ENCODE assay signal across 16 cellular contexts in genomic region chr1:32683397-32683796, GRCh38. TPM values are rescaled to one million over a fixed set of nuclear protein-coding genes. Genes with fewer than 3 reads are reported as not detected.
DNase-seq lines count a peak whose midpoint lies in the region; ATAC-seq and TF ChIP-seq lines count a peak whose summit lies in the region.
"Had no signal": no experiment of that assay in that cellular context is flagged by ENCODE, and none has a peak within 500 bp of the region (broad histone marks: within the 10 kb centered on the region; RNA-seq: fewer than 3 reads in every experiment).

No MANE protein-coding gene starts in this region.

- intact Hi-C loops in lower lobe of right lung (cut with DNase I): no loop called here

- H3K36me3 ChIP-seq in GM23338 (ENCODE audit: insufficient read depth) (peaks cover 69% of the 10 kb centered on the region), lower lobe of right lung (peaks cover 85% of the 10 kb centered on the region), suprapubic skin (peaks cover 56% of the 10 kb centered on the region)

- no peaks in the 10 kb centered on the region for H3K4me1 Mint-ChIP-seq in GM23338
- H3K4me1 Mint-ChIP-seq in activated naive CD8-positive, alpha-beta T cell treated with anti-CD3 and anti-CD28 coated beads for 36 hours: peaks cover 16% of the 10 kb centered on the region

- no peak for TF ChIP-seq EP300 in suprapubic skin (IDR thresholded peaks at IDR 0.05)

- no peaks in the 10 kb centered on the region for H3K79me2 ChIP-seq in GM23338 (replicated peaks; ENCODE audit: insufficient read depth)

- no peak for TF ChIP-seq CTCF in GM23338 (conservative IDR thresholded peaks at IDR 0.05; ENCODE audit: low read depth in 2 of 2)
- TF ChIP-seq CTCF in lower lobe of right lung (IDR thresholded peaks at IDR 0.05): no peak
- TF ChIP-seq CTCF in suprapubic skin (IDR thresholded peaks at IDR 0.05): no peak
- no peak for TF ChIP-seq CTCF in GM13977 (IDR thresholded peaks at IDR 0.05; ENCODE audit: extremely low read depth, insufficient read depth, missing control alignments)

- H3K4me3 ChIP-seq in GM23338 (no peak overlapping the region), lower lobe of right lung (no peak overlapping the region), suprapubic skin (no peak overlapping the region)
- H3K4me3 ChIP-seq: MG63 had no signal

- H3K4me2 ChIP-seq in GM23338: no peak overlapping the region

- no peak for ATAC-seq in GM23338
- ATAC-seq in lower lobe of right lung: no peak
- no peak for ATAC-seq in GM18909 (IDR thresholded peaks at IDR 0.05; ENCODE audit: poor library complexity, unreplicated experiment)

- no peak overlapping the region for H2AFZ ChIP-seq in GM23338

- H3K4me1 ChIP-seq in GM23338 (ENCODE audit: insufficient read depth) (no peaks in the 10 kb centered on the region), lower lobe of right lung (peaks cover 44% of the 10 kb centered on the region), suprapubic skin (peaks cover 20% of the 10 kb centered on the region)

- in situ Hi-C loops in GM13977 (cut with MboI; ENCODE audit: low pct_unique_long_range_greater_than_20kb, low sequenced_read_pairs, unreplicated experiment): no loop called here

- H3K27ac Mint-ChIP-seq in GM23338: no peak overlapping the region
- peak overlapping the region; percentile 81 for H3K27ac Mint-ChIP-seq in activated naive CD8-positive, alpha-beta T cell treated with anti-CD3 and anti-CD28 coated beads for 36 hours

- no peaks in the 10 kb centered on the region for H3K9me2 ChIP-seq in GM23338 (ENCODE audit: insufficient read depth)

- H3K27me3 ChIP-seq in GM23338 (ENCODE audit: insufficient read depth) (no peaks in the 10 kb centered on the region), lower lobe of right lung (ENCODE audit: low read depth) (no peaks in the 10 kb centered on the region), suprapubic skin (no peaks in the 10 kb centered on the region)
- H3K27me3 ChIP-seq: MG63 had no signal

- H3F3A ChIP-seq in GM23338 (replicated peaks; ENCODE audit: low read depth): peaks cover 42% of the 10 kb centered on the region; the same call in 1 of the 2 replicates

- H3K27me3 Mint-ChIP-seq in GM23338 (ENCODE audit: insufficient read depth, low read depth, poor library complexity): peaks cover 4% of the 10 kb centered on the region
- H3K27me3 Mint-ChIP-seq in activated naive CD8-positive, alpha-beta T cell treated with anti-CD3 and anti-CD28 coated beads for 36 hours: no peaks in the 10 kb centered on the region
- H3K27me3 Mint-ChIP-seq: CD4-positive, alpha-beta memory T cell had no signal

- H3K9me3 ChIP-seq in lower lobe of right lung (no peaks in the 10 kb centered on the region), suprapubic skin (no peaks in the 10 kb centered on the region)
- H3K9me3 ChIP-seq: MG63 had no signal

- DNase-seq in GM23338 (ENCODE audit: low spot score) (no peak), lower lobe of right lung (no peak), suprapubic skin (ENCODE audit: low spot score in 2 of 2) (peak in 1 of 2 donors; percentile 1), cerebellum (ENCODE audit: low spot score) (no peak), GM13977 (ENCODE audit: low spot score) (no peak)
- no peak for DNase-seq in activated naive CD8-positive, alpha-beta T cell treated with anti-CD3 and anti-CD28 coated beads for 36 hours
- DNase-seq: activated CD4-positive, CD25-positive, alpha-beta regulatory T cell; CD4-positive, alpha-beta memory T cell; cortex of kidney; GDM1; MG63; NCI-H1436; NCI-H524; T-helper 9 cell had no signal

- no peaks in the 10 kb centered on the region for H3K9me3 Mint-ChIP-seq in GM23338
- H3K9me3 Mint-ChIP-seq in activated naive CD8-positive, alpha-beta T cell treated with anti-CD3 and anti-CD28 coated beads for 36 hours: no peaks in the 10 kb centered on the region

- peaks cover 66% of the 10 kb centered on the region; the same call in 2 of the 3 replicates for H3K36me3 Mint-ChIP-seq in GM23338 (ENCODE audit: low read depth)
- peaks cover 34% of the 10 kb centered on the region for H3K36me3 Mint-ChIP-seq in activated naive CD8-positive, alpha-beta T cell treated with anti-CD3 and anti-CD28 coated beads for 36 hours

- H3K4me3 Mint-ChIP-seq in GM23338: no peak overlapping the region
- H3K4me3 Mint-ChIP-seq in activated naive CD8-positive, alpha-beta T cell treated with anti-CD3 and anti-CD28 coated beads for 36 hours: no peak overlapping the region
- H3K4me3 Mint-ChIP-seq: CD4-positive, alpha-beta memory T cell had no signal

- peaks cover 11% of the 10 kb centered on the region for H4K20me1 ChIP-seq in GM23338 (replicated peaks; ENCODE audit: insufficient read depth)

- H3K27ac ChIP-seq in GM23338 (ENCODE audit: low read depth) (peak overlapping the region; percentile 33), lower lobe of right lung (peak overlapping the region; percentile 51), suprapubic skin (peak overlapping the region; percentile 33)
- H3K27ac ChIP-seq: HL-60 had no signal

- 72% methylated on average over 3 of the region's 3 CpGs for WGBS in suprapubic skin

- no peak for TF ChIP-seq POLR2A in suprapubic skin (IDR thresholded peaks at IDR 0.05)

RNA-seq across cellular contexts. Expression of gene SYNC, which starts 19.2 kb away (rescaled TPM):
- total RNA-seq in GM23338 (2014; rRNA removed; shearing (Covaris generic)): not detected in 2 replicates
- polyA plus RNA-seq in GM23338 (2016; fragmentation: Nextera tagmentation; extraction: Ambion mirVana): 0.31 TPM in 1 of 2 replicates, not detected in the other
- not detected for total RNA-seq in activated naive CD8-positive, alpha-beta T cell treated with anti-CD3 and anti-CD28 coated beads for 36 hours
- total RNA-seq in lower lobe of right lung (14.5 TPM), suprapubic skin (10 to 100 TPM in 1 of 4 donors, 1 to 10 TPM in 3; 7.4 to 11.4 (median 8.3) TPM), cerebellum (2.4 TPM)
- total RNA-seq: CD4-positive, alpha-beta memory T cell had no signal
- polyA plus RNA-seq: CD4-positive, alpha-beta memory T cell had no signal

RNA-seq across cellular contexts. Expression of gene RBBP4, which starts 32.4 kb away (rescaled TPM):
- 276 and 312 TPM in 2 replicates for total RNA-seq in GM23338 (2014; rRNA removed; shearing (Covaris generic))
- polyA plus RNA-seq in GM23338 (2016; fragmentation: Nextera tagmentation; extraction: Ambion mirVana): 246 and 262 TPM in 2 replicates
- total RNA-seq in activated naive CD8-positive, alpha-beta T cell treated with anti-CD3 and anti-CD28 coated beads for 36 hours: 100 to 1,000 TPM; 313 to 317 TPM
- 155 TPM for total RNA-seq in lower lobe of right lung
- total RNA-seq in suprapubic skin: 100 to 1,000 TPM in 1 of 4 donors, 10 to 100 TPM in 3; 80.5 to 121 (median 90.5) TPM
- total RNA-seq in cerebellum: 145 TPM

RNA-seq across cellular contexts. Expression of gene ZBTB8OS, which starts 33.0 kb away (rescaled TPM):
- total RNA-seq in GM23338 (2014; rRNA removed; shearing (Covaris generic)): 22.0 and 67.8 TPM in 2 replicates
- 159 and 163 TPM in 2 replicates for polyA plus RNA-seq in GM23338 (2016; fragmentation: Nextera tagmentation; extraction: Ambion mirVana)
- total RNA-seq in activated naive CD8-positive, alpha-beta T cell treated with anti-CD3 and anti-CD28 coated beads for 36 hours: 10 to 100 TPM; 64.5 to 69.9 TPM
- total RNA-seq in lower lobe of right lung (55.9 TPM), suprapubic skin (10 to 100 TPM; 19.2 to 29.9 (median 24.0) TPM), cerebellum (34.2 TPM)
